ENCODE assay signal across 8 cellular contexts in the genomic region with DNA sequence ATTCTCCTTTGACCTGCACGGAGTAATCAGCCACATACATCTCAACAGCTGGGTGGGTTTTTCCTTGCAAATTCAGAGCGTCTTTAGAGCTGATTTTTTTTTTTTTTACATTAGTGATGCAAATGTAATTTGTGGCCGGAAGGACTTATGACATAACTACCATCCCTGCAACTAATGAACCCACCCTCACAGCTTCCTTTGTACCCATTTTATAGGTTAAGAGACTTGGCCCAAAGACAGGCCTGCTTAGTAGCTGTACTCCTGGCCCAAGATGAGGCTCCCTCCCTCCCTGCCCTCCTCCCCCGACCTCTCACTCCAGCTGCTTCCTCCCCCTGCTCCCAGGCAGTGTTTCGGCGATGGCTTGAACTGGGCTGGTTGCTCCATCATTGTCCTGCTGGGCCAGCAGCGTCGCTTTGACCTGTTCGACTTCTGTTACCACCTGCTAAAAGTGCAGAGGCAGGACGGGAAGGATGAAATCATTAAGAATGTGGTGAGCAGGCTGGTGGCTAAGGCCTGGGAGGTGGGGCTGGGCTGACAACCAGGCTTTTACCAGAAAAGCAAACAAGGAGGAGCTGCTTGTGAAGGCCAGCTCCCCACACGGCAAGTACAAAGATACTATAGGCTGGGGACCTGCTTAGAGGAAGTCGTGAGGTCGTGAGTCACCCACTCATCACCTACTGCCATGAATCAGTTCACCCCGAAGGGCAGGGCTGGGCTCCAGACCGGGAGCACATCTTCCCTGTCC.
A peak's percentile ranks its signal among the peaks of the same experiment; 100 is the strongest.
DNase-seq lines count a peak whose midpoint lies in the region; ATAC-seq and TF ChIP-seq lines count a peak whose summit lies in the region.

No MANE protein-coding gene starts in this region.

- no peaks in the 10 kb centered on the region for H3K27me3 Mint-ChIP-seq in CD4-positive, CD25-positive, alpha-beta regulatory T cell

- peak; percentile 38 to 80 (median 65) for DNase-seq in CD4-positive, CD25-positive, alpha-beta regulatory T cell
- DNase-seq in RPMI7951 (ENCODE audit: low read depth) = peak; percentile 96
- DNase-seq in adipocyte (ENCODE audit: low read depth) = peak; percentile 57
- peak in 1 of 3 donors; percentile 19 for DNase-seq in mucosa of descending colon
- DNase-seq in tibial artery = no peak
- DNase-seq in NCI-H526 treated with DMSO at 0.1 percent for 48 hours (lab: John Stamatoyannopoulos, UW) = no peak
- DNase-seq in anterior cingulate cortex (lab: John Stamatoyannopoulos, UW) = no peak
- no peak for DNase-seq in cerebellar cortex (ENCODE audit: low spot score)

- H3K4me1 Mint-ChIP-seq in CD4-positive, CD25-positive, alpha-beta regulatory T cell = peaks cover 16 to 37% (median 28%) of the 10 kb centered on the region in 4 donors

- H3K36me3 Mint-ChIP-seq in CD4-positive, CD25-positive, alpha-beta regulatory T cell = peaks cover 58% of the 10 kb centered on the region

- no peaks in the 10 kb centered on the region for H3K27me3 ChIP-seq in CD4-positive, CD25-positive, alpha-beta regulatory T cell (ENCODE audit: control insufficient read depth, insufficient read depth, low read length)
- H3K27me3 ChIP-seq in adipocyte (replicated peaks; ENCODE audit: control insufficient read depth, insufficient read depth, low read length) (no peaks in the 10 kb centered on the region), tibial artery (no peaks in the 10 kb centered on the region)

- H3K9me3 Mint-ChIP-seq in CD4-positive, CD25-positive, alpha-beta regulatory T cell = no peaks in the 10 kb centered on the region

- H3K4me3 Mint-ChIP-seq in CD4-positive, CD25-positive, alpha-beta regulatory T cell = peak overlapping the region; percentile 11 to 66 (median 62)

- H3K27ac Mint-ChIP-seq in CD4-positive, CD25-positive, alpha-beta regulatory T cell = peak overlapping the region; percentile 93 to 98 (median 96)

- H3K4me3 ChIP-seq in CD4-positive, CD25-positive, alpha-beta regulatory T cell (ENCODE audit: low read depth, low read length) = no peak overlapping the region
- H3K4me3 ChIP-seq in adipocyte (ENCODE audit: low read length) (no peak overlapping the region), mucosa of descending colon (no peak overlapping the region), tibial artery (no peak overlapping the region)

- intact Hi-C loops in mucosa of descending colon (cut with DNase I, micrococcal nuclease) (no loop called here), tibial artery (cut with DNase I; ENCODE audit: low total_unique reads) (loop anchor here (10.0 kb wide), 1 partner anchor 184 kb away; a partner anchor contains a TSS)

- H3K9ac ChIP-seq in adipocyte (ENCODE audit: low read length) = no peak overlapping the region

- no peak for TF ChIP-seq CTCF in mucosa of descending colon (IDR thresholded peaks at IDR 0.05)
- TF ChIP-seq CTCF in tibial artery (IDR thresholded peaks at IDR 0.05) = no peak

- peaks cover 20% of the 10 kb centered on the region for H3K4me1 ChIP-seq in CD4-positive, CD25-positive, alpha-beta regulatory T cell (ENCODE audit: control insufficient read depth, insufficient read depth, low read length, poor library complexity, severe bottlenecking)
- H3K4me1 ChIP-seq in adipocyte (ENCODE audit: control insufficient read depth, insufficient read depth, low read length) (peaks cover 19% of the 10 kb centered on the region), mucosa of descending colon (ENCODE audit: low read depth) (no peaks in the 10 kb centered on the region), tibial artery (peaks cover 0 to 63% (median 26%) of the 10 kb centered on the region in 4 donors)

- peak; percentile 88 to 90 for ATAC-seq in CD4-positive, CD25-positive, alpha-beta regulatory T cell (ENCODE audit: low read depth in 2 of 2)
- ATAC-seq in mucosa of descending colon = peak; percentile 89

- peaks cover 85% of the 10 kb centered on the region for H3K36me3 ChIP-seq in CD4-positive, CD25-positive, alpha-beta regulatory T cell (ENCODE audit: control insufficient read depth, insufficient read depth, low read length)
- H3K36me3 ChIP-seq in adipocyte (ENCODE audit: control insufficient read depth, insufficient read depth, low read length, severe bottlenecking) = no peaks in the 10 kb centered on the region
- no peaks in the 10 kb centered on the region for H3K36me3 ChIP-seq in mucosa of descending colon (ENCODE audit: low read depth)
- peaks cover 19 to 31% (median 27%) of the 10 kb centered on the region in 3 donors for H3K36me3 ChIP-seq in tibial artery

- peak overlapping the region; percentile 88 for H3K27ac ChIP-seq in CD4-positive, CD25-positive, alpha-beta regulatory T cell (ENCODE audit: insufficient read depth, low read length, poor library complexity, severe bottlenecking)
- peak overlapping the region; percentile 44 to 60 for H3K27ac ChIP-seq in tibial artery

- H3K9me3 ChIP-seq in CD4-positive, CD25-positive, alpha-beta regulatory T cell (ENCODE audit: control insufficient read depth in 2 of 2, low read length in 2 of 2) = no peaks in the 10 kb centered on the region
- no peaks in the 10 kb centered on the region for H3K9me3 ChIP-seq in adipocyte (ENCODE audit: control insufficient read depth, low read length)
- H3K9me3 ChIP-seq in mucosa of descending colon = no peaks in the 10 kb centered on the region
- no peaks in the 10 kb centered on the region for H3K9me3 ChIP-seq in tibial artery

Comparison
In these comparisons a context has a peak if more than half of its experiments do, and no peak if none do; other contexts are left out.
1. DNase-seq: peak in CD4-positive, CD25-positive, alpha-beta regulatory T cell (3 of 3), RPMI7951 (single experiment) and adipocyte (single experiment); none in tibial artery (0 of 2), NCI-H526 treated with DMSO at 0.1 percent for 48 hours (single experiment), anterior cingulate cortex (0 of 58) and cerebellar cortex (single experiment).